In genomic region chr16:11585460-11586374, GRCh38 we compare ENCODE assay signal across 8 cellular contexts. TPM values are rescaled to one million over a fixed set of nuclear protein-coding genes. Genes with fewer than 3 reads are reported as not detected.
DNase-seq lines count a peak whose midpoint lies in the region; ATAC-seq, FAIRE-seq and TF ChIP-seq lines count a peak whose summit lies in the region.

No MANE protein-coding gene starts in this region.

- H3K9ac ChIP-seq in PC-3 (ENCODE audit: low read length) (peak overlapping the region; percentile 50), HepG2 (ENCODE audit: insufficient read depth, low read depth, low read length) (peak overlapping the region; percentile 81), stomach smooth muscle (ENCODE audit: low read length in 2 of 2) (peak overlapping the region; percentile 67 to 75)

- H3K27me3 ChIP-seq in PC-3 (ENCODE audit: low read length): peaks cover 17% of the 10 kb centered on the region; the same call in 1 of the 2 replicates
- no peaks in the 10 kb centered on the region for H3K27me3 ChIP-seq in breast epithelium
- H3K27me3 ChIP-seq in HepG2 (ENCODE audit: control insufficient read depth in 1 of 2, insufficient read depth in 2 of 2, low read length in 2 of 2): peaks cover 0 to 21% of the 10 kb centered on the region in 2 experiments; a peak in 2 of 5 replicates
- H3K27me3 ChIP-seq in stomach smooth muscle (ENCODE audit: control insufficient read depth in 1 of 2, insufficient read depth in 2 of 2, low read length in 2 of 2): peaks cover 5 to 15% of the 10 kb centered on the region in 2 donors

- WGBS in HepG2 (ENCODE audit: low lambda C conversion rate): 6% methylated on average over 20 of the region's 28 CpGs

- DNase-seq in Right ventricle myocardium superior: no peak
- DNase-seq in cardiac septum (ENCODE audit: low spot score): no peak
- no peak for DNase-seq in PC-3
- DNase-seq in breast epithelium (ENCODE audit: low spot score in 2 of 2): peak in 1 of 2 donors; percentile 37
- DNase-seq in HepG2 (ENCODE audit: low spot score): peak; percentile 53

- H2AFZ ChIP-seq in PC-3 (ENCODE audit: low read length): peak overlapping the region; percentile 54
- H2AFZ ChIP-seq in HepG2 (ENCODE audit: low read length): no peak overlapping the region

- BruUV-seq in PC-3 (replicated peaks; lab: Mats Ljungman, UMichigan) (no TSS peak), HepG2 (replicated peaks; lab: Mats Ljungman, UMichigan) (no TSS peak)

- no peaks in the 10 kb centered on the region for H3F3A ChIP-seq in PC-3 (ENCODE audit: low read length, unreplicated experiment)

- H4K20me1 ChIP-seq in PC-3 (ENCODE audit: low read length) (no peaks in the 10 kb centered on the region), HepG2 (ENCODE audit: insufficient read depth, low read length) (peaks cover 22% of the 10 kb centered on the region)

- ATAC-seq in Right ventricle myocardium superior (ENCODE audit: poor library complexity) (peak; percentile 25), PC-3 (no peak), HepG2 (peak; percentile 63), HG03025 (IDR thresholded peaks at IDR 0.05; ENCODE audit: low FRiP score, unreplicated experiment) (no peak), GM21528 (IDR thresholded peaks at IDR 0.05; ENCODE audit: low FRiP score, unreplicated experiment) (no peak)

- POLR2A ChIA-PET in PC-3 (lab: Charles Lee; ENCODE audit: unreplicated experiment): interaction anchor here (0.6 kb wide), 1 partner anchor 34 kb away, joined by 3 read pairs; no protein-coding TSS in a partner anchor
- POLR2A ChIA-PET in HepG2 (lab: Yijun Ruan, JAX): interaction anchor here (0.8 to 3.1 kb wide), 8 partner anchors 9 to 211 kb away, joined by 3 to 54 read pairs (median 4); partner anchors contain the start of gene ZC3H7A

- H3K4me1 ChIP-seq in PC-3 (ENCODE audit: insufficient read depth, low read length): peaks cover 16% of the 10 kb centered on the region; the same call in 1 of the 2 replicates
- H3K4me1 ChIP-seq in breast epithelium: peaks cover 0 to 10% of the 10 kb centered on the region in 2 donors
- peaks cover 61% of the 10 kb centered on the region for H3K4me1 ChIP-seq in HepG2 (ENCODE audit: insufficient read depth, low read length)
- peaks cover 10% of the 10 kb centered on the region for H3K4me1 ChIP-seq in stomach smooth muscle (ENCODE audit: control insufficient read depth, insufficient read depth, low read length)

- no peak for TF ChIP-seq CTCF in PC-3 (conservative IDR thresholded peaks at IDR 0.05; ENCODE audit: low read depth, low read length)
- TF ChIP-seq CTCF in breast epithelium (IDR thresholded peaks at IDR 0.05): no peak
- TF ChIP-seq CTCF in HepG2 (CRISPR knock-in tag; IDR thresholded peaks at IDR 0.05): no peak

- no peaks in the 10 kb centered on the region for H3K36me3 ChIP-seq in PC-3 (ENCODE audit: low read depth, low read length)
- H3K36me3 ChIP-seq in breast epithelium: no peaks in the 10 kb centered on the region
- H3K36me3 ChIP-seq in HepG2 (replicated peaks in 1 of 2; ENCODE audit: control insufficient read depth in 1 of 2, insufficient read depth in 2 of 2, low read length in 2 of 2): no peaks in the 10 kb centered on the region
- no peaks in the 10 kb centered on the region for H3K36me3 ChIP-seq in stomach smooth muscle (ENCODE audit: control insufficient read depth in 2 of 2, insufficient read depth in 2 of 2, low read length in 2 of 2)

- intact Hi-C loops in Right ventricle myocardium superior (cut with DNase I): no loop called here
- intact Hi-C loops in cardiac septum (cut with DNase I): loop anchor here (5.0 kb wide), 2 partner anchors 42 to 57 kb away; no protein-coding TSS in a partner anchor
- intact Hi-C loops in PC-3 (cut with micrococcal nuclease): no loop called here
- intact Hi-C loops in breast epithelium (cut with DNase I; ENCODE audit: low total_unique reads): no loop called here
- intact Hi-C loops in HepG2 (cut with micrococcal nuclease; ENCODE audit: unreplicated experiment): loop anchor here (1.0 to 10.0 kb wide), 4 partner anchors 8 to 209 kb away; partner anchors contain the start of gene ZC3H7A

- H3K9me3 ChIP-seq in PC-3 (ENCODE audit: low read length) (no peaks in the 10 kb centered on the region), breast epithelium (no peaks in the 10 kb centered on the region), HepG2 (ENCODE audit: low read length) (peaks cover 4% of the 10 kb centered on the region; the same call in 1 of the 2 replicates), stomach smooth muscle (ENCODE audit: control insufficient read depth in 2 of 2, low read length in 2 of 2) (no peaks in the 10 kb centered on the region)

- peak overlapping the region; percentile 80 for H3K4me2 ChIP-seq in PC-3 (ENCODE audit: low read length)
- peak overlapping the region; percentile 93 for H3K4me2 ChIP-seq in HepG2 (ENCODE audit: low read depth, low read length)

- H3K27ac ChIP-seq in PC-3 (ENCODE audit: low read length): no peak overlapping the region
- peak overlapping the region; percentile 99 for H3K27ac ChIP-seq in breast epithelium
- peak overlapping the region; percentile 57 for H3K27ac ChIP-seq in HepG2 (ENCODE audit: extremely low read length, insufficient read depth, low read length)
- peak overlapping the region; percentile 76 for H3K27ac ChIP-seq in stomach smooth muscle (ENCODE audit: low read length)

- CTCF ChIA-PET in PC-3 (lab: Charles Lee): no interaction called here
- CTCF ChIA-PET in HepG2 (lab: Yijun Ruan, JAX; ENCODE audit: low intra/inter-chr PET ratio, low total read pairs): no interaction called here

- FAIRE-seq in HepG2 (lab: Jason Lieb, UNC): no peak

- TF ChIP-seq POLR2A in breast epithelium (IDR thresholded peaks at IDR 0.05) (no peak), HepG2 (IDR thresholded peaks at IDR 0.05; ENCODE audit: insufficient read depth in 1 of 2, low read depth in 2 of 2, low read length in 2 of 2) (peak; percentile 45 to 47; a peak in 1 of 4 replicates)

- TF ChIP-seq RAD21 in HepG2 (CRISPR knock-in tag; IDR thresholded peaks at IDR 0.05): no peak

- H3K79me2 ChIP-seq in PC-3 (ENCODE audit: low read length): peaks cover 6% of the 10 kb centered on the region; the same call in 1 of the 2 replicates
- H3K79me2 ChIP-seq in HepG2 (ENCODE audit: insufficient read depth, low read length): peaks cover 57% of the 10 kb centered on the region

- in situ Hi-C loops in HepG2 (cut with HindIII; ENCODE audit: extremely low pct_ligation_motif_present, low pct_unique_long_range_greater_than_20kb): no loop called here

- peak overlapping the region; percentile 68 for H3K4me3 ChIP-seq in PC-3 (ENCODE audit: low read length)
- peak overlapping the region; percentile 83 to 95 (median 93) for H3K4me3 ChIP-seq in breast epithelium
- H3K4me3 ChIP-seq in HepG2 (replicated peaks in 1 of 3; ENCODE audit: insufficient read depth in 1 of 3, low read depth in 2 of 3, low read length in 3 of 3): peak overlapping the region; percentile 73 to 96 (median 96)
- H3K4me3 ChIP-seq in stomach smooth muscle (ENCODE audit: low read length in 2 of 2): peak overlapping the region; percentile 64 to 78

- TF ChIP-seq EP300 in HepG2 (IDR thresholded peaks at IDR 0.05; ENCODE audit: low read depth in 2 of 2, low read length in 2 of 2): no peak
- TF ChIP-seq EP300 in HepG2 (CRISPR knock-in tag; IDR thresholded peaks at IDR 0.05; ENCODE audit: borderline replicate concordance): peak; percentile 13; the same call in 1 of the 2 replicates

- H3K9me2 ChIP-seq in PC-3 (replicated peaks; ENCODE audit: low read length): no peaks in the 10 kb centered on the region

TF ChIP-seq in HepG2, 621 proteins besides CTCF, POLR2A, EP300 and RAD21 (continues in another document):
- TF ChIP-seq ZNF136 (CRISPR knock-in tag; IDR thresholded peaks at IDR 0.05; ENCODE audit: low read depth) (no peak), AKAP8 (CRISPR knock-in tag; IDR thresholded peaks at IDR 0.05) (0 out of 2 replicates have a peak, but pooled peaks have one; percentile 34), ZNF33B (CRISPR knock-in tag; IDR thresholded peaks at IDR 0.05) (peak; percentile 77; the same call in 1 of the 2 replicates), HDAC1 (CRISPR knock-in tag; IDR thresholded peaks at IDR 0.05) (peak; percentile 65), TBX3 (IDR thresholded peaks at IDR 0.05; ENCODE audit: borderline replicate concordance) (no peak), ZNF317 (CRISPR knock-in tag; IDR thresholded peaks at IDR 0.05) (0 out of 2 replicates have a peak, but pooled peaks have one; percentile 14)

RNA-seq across cellular contexts. Expression of gene LITAF, which starts 1.0 kb away (rescaled TPM):
- total RNA-seq in Right ventricle myocardium superior (74.3 TPM), cardiac septum (40.5 TPM), PC-3 (2014; rRNA removed) (12.8 and 13.1 TPM in 2 replicates), breast epithelium (100 to 1,000 TPM in 1 of 3 donors, 10 to 100 TPM in 2; 50.6 to 109 (median 59.0) TPM), HepG2 (2016; rRNA removed; fragmentation: Illumina TruSeq; extraction: Trizol) (141 and 186 TPM in 2 replicates)
- total RNA-seq in HepG2 (2016; cell fraction: cytosol; rRNA removed; fragmentation: Illumina TruSeq; extraction: Trizol; ENCODE audit: low read depth): 30.0 and 32.3 TPM in 2 replicates
- 139 and 174 TPM in 2 replicates for total RNA-seq in HepG2 (2016; cell fraction: insoluble cytoplasmic fraction; rRNA removed; fragmentation: Illumina TruSeq; extraction: Trizol)
- 118 and 119 TPM in 2 replicates for total RNA-seq in HepG2 (2016; cell fraction: membrane; rRNA removed; fragmentation: Illumina TruSeq; extraction: Trizol)
- total RNA-seq in HepG2 (2016; cell fraction: nucleus; rRNA removed; fragmentation: Illumina TruSeq; extraction: Trizol): 60.6 and 72.1 TPM in 2 replicates
- 80.1 and 95.5 TPM in 2 replicates for polyA plus RNA-seq in HepG2 (2011; rRNA removed)
- 121 and 137 TPM in 2 replicates for polyA plus RNA-seq in HepG2 (2011; cell fraction: cytosol; rRNA removed)
- polyA plus RNA-seq in HepG2 (2011; cell fraction: nucleus; rRNA removed): 61.9 and 67.8 TPM in 2 replicates
- polyA plus RNA-seq in HepG2 (2012): 113 and 128 TPM in 2 replicates
- 48.2 and 51.8 TPM in 2 replicates for polyA plus RNA-seq in HepG2 (2016; cell fraction: cytosol; fragmentation: Illumina TruSeq; extraction: Trizol; ENCODE audit: low read depth)
- 322 and 369 TPM in 2 replicates for polyA plus RNA-seq in HepG2 (2016; cell fraction: insoluble cytoplasmic fraction; fragmentation: Illumina TruSeq; extraction: Trizol; ENCODE audit: low read depth)
- polyA plus RNA-seq in HepG2 (2016; cell fraction: membrane; fragmentation: Illumina TruSeq; extraction: Trizol; ENCODE audit: low read depth): 139 and 153 TPM in 2 replicates
- 125 and 129 TPM in 2 replicates for polyA plus RNA-seq in HepG2 (2016; cell fraction: nucleus; fragmentation: Illumina TruSeq; extraction: Trizol; ENCODE audit: insufficient read depth, low read depth)
- polyA minus RNA-seq in HepG2 (2011; rRNA and poly(A)+ RNA removed; ENCODE audit: low replicate concordance): 155 and 250 TPM in 2 replicates
- polyA minus RNA-seq in HepG2 (2011; cell fraction: cytosol; rRNA and poly(A)+ RNA removed): 71.1 and 86.5 TPM in 2 replicates
- 45.8 and 58.4 TPM in 2 replicates for polyA minus RNA-seq in HepG2 (2011; cell fraction: nucleus; rRNA and poly(A)+ RNA removed)

Comparison
In these comparisons a context has a peak if more than half of its experiments do, and no peak if none do; other contexts are left out.
1. intact Hi-C loops: an anchor here in cardiac septum (5.0 kb wide) and HepG2 (1.0 to 10.0 kb wide); none called in Right ventricle myocardium superior, PC-3 and breast epithelium.
2. ATAC-seq: peak in Right ventricle myocardium superior (single experiment) and HepG2 (single experiment); none in PC-3 (single experiment), HG03025 (single experiment) and GM21528 (single experiment).
3. Peak in every context shown above with its lines, with median percentiles within 50 percentile points of each other: H3K4me3 ChIP-seq and H3K9ac ChIP-seq.